ENCODE assay signal across 26 cellular contexts in genomic region chr20:39152126-39152525, GRCh38.
"Had no signal": no experiment of that assay in that cellular context is flagged by ENCODE, and none has a peak within 500 bp of the region (broad histone marks: within the 10 kb centered on the region; RNA-seq: fewer than 3 reads in every experiment).

No MANE protein-coding gene starts in this region.

- H3K27ac ChIP-seq: left ventricle myocardium inferior, neural progenitor cell, stomach, suprapubic skin, tibial nerve, vagina, WERI-Rb-1 had no signal

- H3K27me3 ChIP-seq: neural progenitor cell, tibial nerve, vagina had no signal

- H3K4me1 ChIP-seq: left ventricle myocardium inferior, neural progenitor cell, stomach, suprapubic skin, tibial nerve, vagina had no signal

- ATAC-seq: activated CD8-positive, alpha-beta T cell treated with anti-CD3 and anti-CD28 coated beads, Interleukin-2, amount 10 ng/mL, durations not matched to agents 7 days and 5 days; naive thymus-derived CD8-positive, alpha-beta T cell; sciatic nerve; stimulated activated memory B cell treated with anti-CD40 and anti-IgM and Interleukin-4, amounts not matched to agents 10 μg/mL and 1 μg/mL and 100 μg/mL, for 72 hours had no signal

- DNase-seq: activated CD4-positive, alpha-beta T cell treated with anti-CD3 and anti-CD28 coated beads for 1 hour; activated CD4-positive, alpha-beta T cell treated with anti-CD3 and anti-CD28 coated beads, Interleukin-2, amount 50 U/mL, for 1 hour; activated CD8-positive, alpha-beta T cell treated with anti-CD3 and anti-CD28 coated beads, Interleukin-2, amount 10 ng/mL, durations not matched to agents 7 days and 5 days; activated gamma-delta T cell treated with Interleukin-2 at 50 U/mL for 16 hours; anterior cingulate cortex; caudate nucleus; dermis blood vessel endothelial cell; effector CD8-positive, alpha-beta T cell; erythroblast; foreskin fibroblast; immature natural killer cell; kidney glomerular epithelial cell; left ventricle myocardium inferior; mammary epithelial cell; naive thymus-derived CD8-positive, alpha-beta T cell; posterior cingulate gyrus; small intestine; stimulated activated CD4-positive, alpha-beta T cell treated with anti-CD3 and anti-CD28 coated beads, Interleukin-2, amount 100 ng/mL, for 24 hours; stomach; WERI-Rb-1 had no signal

- H3K36me3 ChIP-seq: left ventricle myocardium inferior, neural progenitor cell, stomach, suprapubic skin, tibial nerve, vagina, WERI-Rb-1 had no signal

- H3K4me3 ChIP-seq: left ventricle myocardium inferior, neural progenitor cell, stomach, suprapubic skin, tibial nerve, vagina had no signal

- H3K9me3 ChIP-seq: left ventricle myocardium inferior, stomach, suprapubic skin, tibial nerve, vagina had no signal
